12 cellular contexts compared by ENCODE assay signal in the genomic region with DNA sequence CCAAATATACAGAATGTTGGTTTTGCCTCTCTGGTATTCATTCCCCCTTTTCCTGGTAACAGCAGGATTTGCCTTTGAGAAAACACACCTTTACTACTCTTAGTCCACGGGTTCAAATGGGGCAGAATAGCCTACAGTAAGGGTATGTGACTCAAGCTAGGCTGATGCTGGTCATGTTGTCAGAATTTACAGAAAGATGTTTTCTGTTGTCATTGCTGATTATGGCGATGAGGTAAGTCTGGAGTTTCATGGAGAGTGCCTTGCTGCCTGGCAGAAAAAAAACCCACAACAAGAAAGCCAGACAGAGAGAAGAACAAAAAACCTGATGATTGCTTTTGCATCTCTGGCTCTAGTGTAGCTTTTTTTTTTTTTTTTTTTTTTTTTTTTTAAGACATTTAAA. TPM values are rescaled to one million over a fixed set of nuclear protein-coding genes. Genes with fewer than 3 reads are reported as not detected.
"Had no signal": no experiment of that assay in that cellular context is flagged by ENCODE, and none has a peak within 500 bp of the region (broad histone marks: within the 10 kb centered on the region; RNA-seq: fewer than 3 reads in every experiment).

No MANE protein-coding gene starts in this region.

- ATAC-seq: gastrocnemius medialis; left cardiac atrium; natural killer cell treated with Interleukin-12 subunit alpha and Interleukin-12 subunit beta and Interleukin-15 and Interleukin-18, amount 100 ng/mL, for 72 hours had no signal

- H3K9me3 ChIP-seq: gastrocnemius medialis had no signal

- H3K27ac ChIP-seq: gastrocnemius medialis had no signal

- H3K27me3 ChIP-seq: cardiac muscle cell, gastrocnemius medialis had no signal

- DNase-seq: activated CD4-positive, alpha-beta T cell treated with anti-CD3 and anti-CD28 coated beads, Interleukin-2, amount 50 U/mL, for 4 hours; dermis blood vessel endothelial cell; effector memory CD4-positive, alpha-beta T cell; gastrocnemius medialis; left cardiac atrium; stimulated activated CD4-positive, alpha-beta T cell treated with anti-CD3 and anti-CD28 coated beads, Interleukin-12 subunit alpha, Interleukin-12 subunit beta, amount 100 ng/mL, for 4 hours; stimulated activated CD4-positive, alpha-beta T cell treated with anti-CD3 and anti-CD28 coated beads, Interleukin-1b, Interleukin-23, amount 100 ng/mL, for 48 hours; stimulated activated CD8-positive, alpha-beta memory T cell treated with anti-CD3 and anti-CD28 coated beads, Interleukin-4, amount 100 ng/mL, for 48 hours; stimulated activated naive CD4-positive, alpha-beta T cell had no signal

- H3K4me1 ChIP-seq: gastrocnemius medialis had no signal

- H3K4me3 ChIP-seq: cardiac muscle cell, gastrocnemius medialis had no signal

RNA-seq across cellular contexts. Expression of a gene that starts 48.0 kb away (rescaled TPM):
- total RNA-seq: chondrocyte had no signal
- polyA plus RNA-seq: cardiac muscle cell had no signal
